In genomic region chr1:171780583-171781166, GRCh38 we compare ENCODE assay signal across 8 cellular contexts. TPM values are rescaled to one million over a fixed set of nuclear protein-coding genes. Genes with fewer than 3 reads are reported as not detected.
DNase-seq lines count a peak whose midpoint lies in the region; ATAC-seq and TF ChIP-seq lines count a peak whose summit lies in the region.

No MANE protein-coding gene starts in this region.

- H3K4me3 ChIP-seq in gastroesophageal sphincter (peak overlapping the region; percentile 40 to 80), skin epidermis (peak overlapping the region; percentile 21 to 72 (median 67))

- H3K27ac Mint-ChIP-seq in HFFc6 = peak overlapping the region; percentile 96
- peak overlapping the region; percentile 93 to 99 for H3K27ac Mint-ChIP-seq in T-cell

- peak overlapping the region; percentile 62 to 93 (median 92) for H3K27ac ChIP-seq in gastroesophageal sphincter
- peak overlapping the region in 20 of 21 experiments; percentile 73 to 97 (median 85) for H3K27ac ChIP-seq in skin epidermis

- peaks cover 0 to 22% of the 10 kb centered on the region in 2 donors for H3K36me3 ChIP-seq in gastroesophageal sphincter

- TF ChIP-seq CTCF in HFFc6 (IDR thresholded peaks at IDR 0.05) (no peak; the same call in 1 of the 2 replicates), gastroesophageal sphincter (IDR thresholded peaks at IDR 0.05) (no peak), GM20000 (IDR thresholded peaks at IDR 0.05; ENCODE audit: extremely low read depth, missing control alignments) (no peak)

- DNase-seq in HFFc6 (no peak), T-cell (no peak), GM20000 (ENCODE audit: low spot score) (no peak), occipital lobe (lab: John Stamatoyannopoulos, UW) (no peak)
- no peak for DNase-seq in activated CD4-positive, alpha-beta T cell treated with anti-CD3 and anti-CD28 coated beads, Interleukin-2, amount 50 U/mL, for 4 hours

- H3K36me3 Mint-ChIP-seq in HFFc6 (ENCODE audit: low read depth) (peaks cover 9% of the 10 kb centered on the region; the same call in 1 of the 2 replicates), T-cell (peaks cover 24% of the 10 kb centered on the region)

- TF ChIP-seq POLR2A in gastroesophageal sphincter (IDR thresholded peaks at IDR 0.05) = no peak

- no peak for TF ChIP-seq EP300 in gastroesophageal sphincter (IDR thresholded peaks at IDR 0.05)

- peaks cover 8% of the 10 kb centered on the region for H3K27me3 Mint-ChIP-seq in HFFc6 (ENCODE audit: insufficient read depth)
- H3K27me3 Mint-ChIP-seq in T-cell = no peaks in the 10 kb centered on the region

- H3K9me3 ChIP-seq in gastroesophageal sphincter = no peaks in the 10 kb centered on the region

- peak overlapping the region; percentile 98 for H3K4me3 Mint-ChIP-seq in HFFc6
- peak overlapping the region; percentile 97 to 100 (median 98) for H3K4me3 Mint-ChIP-seq in T-cell

- WGBS in gastroesophageal sphincter (ENCODE audit: low coverage in 1 of 2), 2 donors = 22 to 26% methylated on average over 7 to 8 of the region's 10 CpGs

- H3K4me1 Mint-ChIP-seq in HFFc6 (ENCODE audit: low read depth) (peaks cover 51% of the 10 kb centered on the region), T-cell (peaks cover 51 to 56% (median 54%) of the 10 kb centered on the region in 3 donors)

- peak in 1 of 4 experiments; percentile 0 for ATAC-seq in T-cell (replicated peaks in 1 of 4)
- ATAC-seq in gastroesophageal sphincter = no peak
- ATAC-seq in GM21529 (IDR thresholded peaks at IDR 0.05; ENCODE audit: unreplicated experiment) = no peak

- peaks cover 0 to 48% (median 17%) of the 10 kb centered on the region in 3 donors for H3K4me1 ChIP-seq in gastroesophageal sphincter

- H3K9me3 Mint-ChIP-seq in HFFc6 (no peaks in the 10 kb centered on the region), T-cell (no peaks in the 10 kb centered on the region)

- POLR2A ChIA-PET in T-cell (lab: Charles Lee) = interaction anchor here (0.6 to 2.6 kb wide), 4 partner anchors 38 to 203 kb away, joined by 3 to 10 read pairs (median 4); partner anchors contain the start of gene VAMP4 (in 1 of the 2)

- CTCF ChIA-PET in T-cell (lab: Charles Lee) = interaction anchor here in 1 of 2 donors (1.0 to 2.1 kb wide), 3 partner anchors 37 to 295 kb away, joined by 3 to 9 read pairs (median 3); partner anchors contain the start of gene PRRC2C

- no peaks in the 10 kb centered on the region for H3K27me3 ChIP-seq in gastroesophageal sphincter

RNA-seq across cellular contexts. Expression of gene METTL13, which starts 0.8 kb away (rescaled TPM):
- 10 to 100 TPM; 23.4 to 31.5 (median 25.4) TPM for total RNA-seq in HFFc6 (2021; fragmentation: NEBNext Ultra II Directional; extraction: Animal tissue kit (Norgen Biotek cat#: 25700))
- total RNA-seq in T-cell (10 to 100 TPM; 16.0 to 37.6 (median 35.2) TPM), gastroesophageal sphincter (10 to 100 TPM; 14.1 to 30.4 (median 15.7) TPM), occipital lobe (20.9 TPM)

RNA-seq across cellular contexts. Expression of gene VAMP4, which starts 38.8 kb away (rescaled TPM):
- 10 to 100 TPM; 12.8 to 14.7 (median 13.4) TPM for total RNA-seq in HFFc6 (2021; fragmentation: NEBNext Ultra II Directional; extraction: Animal tissue kit (Norgen Biotek cat#: 25700))
- total RNA-seq in T-cell (10 to 100 TPM; 17.8 to 39.9 (median 33.9) TPM), gastroesophageal sphincter (10 to 100 TPM; 16.3 to 37.5 (median 20.0) TPM), occipital lobe (22.3 TPM)
